36 cellular contexts compared by ENCODE assay signal in genomic region chr4:179328627-179329026, GRCh38.
"Had no signal": no experiment of that assay in that cellular context is flagged by ENCODE, and none has a peak within 500 bp of the region (broad histone marks: within the 10 kb centered on the region; RNA-seq: fewer than 3 reads in every experiment).

No MANE protein-coding gene starts in this region.

- H3K36me3 ChIP-seq: SJSA1 had no signal

- H3K27me3 ChIP-seq: SJSA1 had no signal

- H3K9me3 Mint-ChIP-seq: activated naive CD8-positive, alpha-beta T cell treated with anti-CD3 and anti-CD28 coated beads, Interleukin-2, amount 50 U/mL, for 24 hours; brain; T-helper 1 cell treated with Interleukin-12 subunit alpha and Interleukin-12 subunit beta and Interleukin-4 antibody, amounts not matched to agents 30 μg/mL and 1 μg/mL, for 36 hours had no signal

- H3K27ac Mint-ChIP-seq: activated CD4-positive, alpha-beta memory T cell treated with anti-CD3 and anti-CD28 coated beads, Interleukin-2, amount 10 ng/mL, durations not matched to agents 7 days and 5 days; activated CD8-positive, alpha-beta memory T cell treated with anti-CD3 and anti-CD28 coated beads, Interleukin-2, amount 10 ng/mL, durations not matched to agents 7 days and 5 days; activated naive CD4-positive, alpha-beta T cell treated with anti-CD3 and anti-CD28 coated beads, Interleukin-2, amount 10 ng/mL, durations not matched to agents 7 days and 5 days; activated naive CD8-positive, alpha-beta T cell; activated naive CD8-positive, alpha-beta T cell treated with anti-CD3 and anti-CD28 coated beads, Interleukin-2, amount 50 U/mL, for 24 hours; brain; T-helper 1 cell treated with Interleukin-12 subunit alpha and Interleukin-12 subunit beta and Interleukin-4 antibody, amounts not matched to agents 30 μg/mL and 1 μg/mL, for 36 hours; T-helper 2 cell treated with Interferon-gamma antibody and Interleukin-4, amounts not matched to agents 5 μg/mL and 100 μg/mL, for 36 hours had no signal

- H3K4me1 Mint-ChIP-seq: activated CD4-positive, alpha-beta memory T cell treated with anti-CD3 and anti-CD28 coated beads, Interleukin-2, amount 10 ng/mL, durations not matched to agents 7 days and 5 days; activated CD8-positive, alpha-beta memory T cell treated with anti-CD3 and anti-CD28 coated beads, Interleukin-2, amount 10 ng/mL, durations not matched to agents 7 days and 5 days; activated naive CD4-positive, alpha-beta T cell treated with anti-CD3 and anti-CD28 coated beads, Interleukin-2, amount 10 ng/mL, durations not matched to agents 7 days and 5 days; activated naive CD8-positive, alpha-beta T cell treated with anti-CD3 and anti-CD28 coated beads, Interleukin-2, amount 50 U/mL, for 24 hours had no signal

- H3K4me1 ChIP-seq: SJSA1 had no signal

- H3K27ac ChIP-seq: KMS-11, SJSA1, VCaP had no signal

- H3K36me3 Mint-ChIP-seq: activated CD8-positive, alpha-beta memory T cell treated with anti-CD3 and anti-CD28 coated beads, Interleukin-2, amount 10 ng/mL, durations not matched to agents 7 days and 5 days; activated naive CD4-positive, alpha-beta T cell treated with anti-CD3 and anti-CD28 coated beads, Interleukin-2, amount 10 ng/mL, durations not matched to agents 7 days and 5 days; activated naive CD8-positive, alpha-beta T cell; brain had no signal

- H3K27me3 Mint-ChIP-seq: activated CD4-positive, alpha-beta memory T cell treated with anti-CD3 and anti-CD28 coated beads, Interleukin-2, amount 10 ng/mL, durations not matched to agents 7 days and 5 days; activated CD8-positive, alpha-beta memory T cell treated with anti-CD3 and anti-CD28 coated beads, Interleukin-2, amount 10 ng/mL, durations not matched to agents 7 days and 5 days; activated naive CD4-positive, alpha-beta T cell treated with anti-CD3 and anti-CD28 coated beads, Interleukin-2, amount 10 ng/mL, durations not matched to agents 7 days and 5 days; activated naive CD8-positive, alpha-beta T cell; activated naive CD8-positive, alpha-beta T cell treated with anti-CD3 and anti-CD28 coated beads, Interleukin-2, amount 50 U/mL, for 24 hours; brain had no signal

- H3K4me3 Mint-ChIP-seq: activated CD4-positive, alpha-beta memory T cell treated with anti-CD3 and anti-CD28 coated beads, Interleukin-2, amount 10 ng/mL, durations not matched to agents 7 days and 5 days; activated CD8-positive, alpha-beta memory T cell treated with anti-CD3 and anti-CD28 coated beads, Interleukin-2, amount 10 ng/mL, durations not matched to agents 7 days and 5 days; activated naive CD4-positive, alpha-beta T cell treated with anti-CD3 and anti-CD28 coated beads, Interleukin-2, amount 10 ng/mL, durations not matched to agents 7 days and 5 days; activated naive CD8-positive, alpha-beta T cell; activated naive CD8-positive, alpha-beta T cell treated with anti-CD3 and anti-CD28 coated beads, Interleukin-2, amount 50 U/mL, for 24 hours; brain; T-helper 1 cell treated with Interleukin-12 subunit alpha and Interleukin-12 subunit beta and Interleukin-4 antibody, amounts not matched to agents 30 μg/mL and 1 μg/mL, for 36 hours; T-helper 2 cell treated with Interferon-gamma antibody and Interleukin-4, amounts not matched to agents 5 μg/mL and 100 μg/mL, for 36 hours had no signal

- H3K9ac ChIP-seq: KMS-11, SK-N-SH had no signal

- DNase-seq: activated CD4-positive, alpha-beta memory T cell treated with anti-CD3 and anti-CD28 coated beads, Interleukin-2, amount 10 ng/mL, durations not matched to agents 7 days and 5 days; activated CD4-positive, alpha-beta T cell treated with anti-CD3 and anti-CD28 coated beads for 1 hour; activated CD4-positive, alpha-beta T cell treated with anti-CD3 and anti-CD28 coated beads for 48 hours; activated CD4-positive, CD25-positive, alpha-beta regulatory T cell; activated CD8-positive, alpha-beta memory T cell treated with anti-CD3 and anti-CD28 coated beads for 24 hours; activated CD8-positive, alpha-beta memory T cell treated with anti-CD3 and anti-CD28 coated beads, Interleukin-2, amount 10 ng/mL, durations not matched to agents 7 days and 5 days; activated CD8-positive, alpha-beta memory T cell treated with anti-CD3 and anti-CD28 coated beads, Interleukin-2, amount 50 U/mL, for 48 hours; activated effector memory CD4-positive, alpha-beta T cell treated with Interleukin-2 at 50 U/mL for 16 hours; activated naive CD4-positive, alpha-beta T cell treated with anti-CD3 and anti-CD28 coated beads, Interleukin-2, amount 10 ng/mL, durations not matched to agents 7 days and 5 days; activated naive CD8-positive, alpha-beta T cell treated with anti-CD3 and anti-CD28 coated beads, Interleukin-2, amount 50 U/mL, for 24 hours; activated T-cell treated with anti-CD3 and anti-CD28 coated beads, Interleukin-2, amount 50 U/mL, for 48 hours; anterior cingulate cortex; caudate nucleus; cerebellar nuclear complex; MM.1S; MV-4-11; NCI-H1092 treated with DMSO at 0.1 percent for 48 hours; NCI-H1417; NCI-H146; NCI-H187; NCI-H2029 treated with DMSO at 0.1 percent for 48 hours; NCI-H2171 treated with DMSO at 0.1 percent for 48 hours; NCI-H226; NCI-H446 treated with DMSO at 0.1 percent for 48 hours; NCI-H524 treated with DMSO at 0.1 percent for 48 hours; NCI-H748 treated with DMSO at 0.1 percent for 48 hours; SHP77 treated with DMSO at 0.1 percent for 48 hours; SK-N-SH had no signal

- H3K9me3 ChIP-seq: SK-N-SH had no signal

- H3K4me3 ChIP-seq: SJSA1 had no signal

- ATAC-seq: activated CD8-positive, alpha-beta memory T cell treated with anti-CD3 and anti-CD28 coated beads, Interleukin-2, amount 10 ng/mL, durations not matched to agents 7 days and 5 days; activated naive CD8-positive, alpha-beta T cell treated with anti-CD3 and anti-CD28 coated beads, Interleukin-2, amount 50 U/mL, for 24 hours; Panc1 had no signal

- H3K4me2 ChIP-seq: KMS-11, SK-N-SH had no signal
